Comparison of ENCODE assay signal across 25 cellular contexts in the genomic region with DNA sequence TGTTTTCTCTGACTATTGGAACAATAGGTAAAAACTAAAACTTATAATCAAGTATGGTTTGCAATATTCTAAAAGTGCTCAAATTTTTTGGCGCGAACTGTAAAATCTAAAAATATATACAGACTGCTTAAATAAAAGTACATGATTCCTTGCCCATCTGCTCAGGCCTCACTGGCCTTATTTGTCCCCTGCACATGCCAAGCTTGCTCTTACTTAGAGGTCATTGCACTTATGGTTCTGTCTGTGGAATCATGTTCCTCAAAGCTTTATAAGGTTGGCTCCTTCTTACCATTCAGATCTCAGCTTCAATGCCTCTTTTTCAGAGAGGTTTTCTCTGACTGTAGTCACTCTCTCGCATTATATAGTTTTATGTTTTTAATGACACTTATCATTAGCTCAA.
"Had no signal": no experiment of that assay in that cellular context is flagged by ENCODE, and none has a peak within 500 bp of the region (broad histone marks: within the 10 kb centered on the region; RNA-seq: fewer than 3 reads in every experiment).

No MANE protein-coding gene starts in this region.

- H3K4me3 ChIP-seq: hepatocyte, mucosa of descending colon, neural progenitor cell, prostate gland, sigmoid colon, stomach, thyroid gland, vagina had no signal

- H3K9me3 ChIP-seq: mucosa of descending colon, prostate gland, sigmoid colon, stomach, thyroid gland, vagina had no signal

- DNase-seq: cortex of kidney; effector memory CD8-positive, alpha-beta T cell; erythroblast; head of caudate nucleus; kidney; left cardiac atrium; mesenchymal stem cell; mucosa of descending colon; naive B cell; right cardiac atrium; sigmoid colon; stimulated activated CD4-positive, alpha-beta T cell treated with anti-CD3 and anti-CD28 coated beads, Interleukin-2, amount 100 ng/mL, for 24 hours; stimulated activated CD4-positive, alpha-beta T cell treated with anti-CD3 and anti-CD28 coated beads, Interleukin-4, amount 100 ng/mL, for 24 hours; stimulated activated naive CD4-positive, alpha-beta T cell treated with Interleukin-2 at 50 U/mL for 16 hours; stomach; thyroid gland had no signal

- H3K27ac ChIP-seq: hepatocyte, neural progenitor cell, prostate gland, sigmoid colon, stomach, thyroid gland, vagina had no signal

- H3K27ac Mint-ChIP-seq: effector memory CD8-positive, alpha-beta T cell; mesothelial cell of epicardium; naive B cell; natural killer cell treated with Interleukin-12 subunit alpha and Interleukin-12 subunit beta and Interleukin-15 and Interleukin-18, amount 100 ng/mL, for 72 hours; neural progenitor cell; stimulated activated effector memory CD8-positive, alpha-beta T cell treated with anti-CD3 and anti-CD28 coated beads, Interleukin-12 subunit alpha, Interleukin-12 subunit beta, amount 100 ng/mL, for 72 hours had no signal

- H3K36me3 ChIP-seq: neural progenitor cell, prostate gland, sigmoid colon, stomach, thyroid gland, vagina had no signal

- ATAC-seq: effector memory CD8-positive, alpha-beta T cell; mucosa of descending colon; natural killer cell treated with Interleukin-12 subunit alpha and Interleukin-12 subunit beta and Interleukin-15 and Interleukin-18, amount 100 ng/mL, for 72 hours; right cardiac atrium; stimulated activated effector memory CD8-positive, alpha-beta T cell treated with anti-CD3 and anti-CD28 coated beads, Interleukin-12 subunit alpha, Interleukin-12 subunit beta, amount 100 ng/mL, for 72 hours had no signal

- H2AFZ ChIP-seq: hepatocyte, neural progenitor cell had no signal

- FAIRE-seq: endometrium, frontal cortex, kidney had no signal

- H3K4me1 ChIP-seq: neural progenitor cell, prostate gland, sigmoid colon, stomach, thyroid gland, vagina had no signal

- H3K4me3 Mint-ChIP-seq: effector memory CD8-positive, alpha-beta T cell; mesothelial cell of epicardium; naive B cell; natural killer cell treated with Interleukin-12 subunit alpha and Interleukin-12 subunit beta and Interleukin-15 and Interleukin-18, amount 100 ng/mL, for 72 hours; neural progenitor cell; stimulated activated effector memory CD8-positive, alpha-beta T cell treated with anti-CD3 and anti-CD28 coated beads, Interleukin-12 subunit alpha, Interleukin-12 subunit beta, amount 100 ng/mL, for 72 hours had no signal

- H3K27me3 ChIP-seq: hepatocyte, neural progenitor cell, sigmoid colon, stomach, thyroid gland, vagina had no signal

- H3K9me3 Mint-ChIP-seq: effector memory CD8-positive, alpha-beta T cell; mesothelial cell of epicardium; naive B cell; natural killer cell treated with Interleukin-12 subunit alpha and Interleukin-12 subunit beta and Interleukin-15 and Interleukin-18, amount 100 ng/mL, for 72 hours; neural progenitor cell; stimulated activated effector memory CD8-positive, alpha-beta T cell treated with anti-CD3 and anti-CD28 coated beads, Interleukin-12 subunit alpha, Interleukin-12 subunit beta, amount 100 ng/mL, for 72 hours had no signal

- H3K79me2 ChIP-seq: hepatocyte had no signal

- H3K36me3 Mint-ChIP-seq: mesothelial cell of epicardium; naive B cell; natural killer cell treated with Interleukin-12 subunit alpha and Interleukin-12 subunit beta and Interleukin-15 and Interleukin-18, amount 100 ng/mL, for 72 hours; neural progenitor cell; stimulated activated effector memory CD8-positive, alpha-beta T cell treated with anti-CD3 and anti-CD28 coated beads, Interleukin-12 subunit alpha, Interleukin-12 subunit beta, amount 100 ng/mL, for 72 hours had no signal

- H3K9ac ChIP-seq: neural progenitor cell had no signal

- H3K4me1 Mint-ChIP-seq: naive B cell; neural progenitor cell; stimulated activated effector memory CD8-positive, alpha-beta T cell treated with anti-CD3 and anti-CD28 coated beads, Interleukin-12 subunit alpha, Interleukin-12 subunit beta, amount 100 ng/mL, for 72 hours had no signal

- H3K4me2 ChIP-seq: hepatocyte, neural progenitor cell had no signal
